ENCODE assay signal across 8 cellular contexts in genomic region chr1:221741971-221742554, GRCh38. TPM values are rescaled to one million over a fixed set of nuclear protein-coding genes. Genes with fewer than 3 reads are reported as not detected.
A peak's percentile ranks its signal among the peaks of the same experiment; 100 is the strongest.
DNase-seq lines count a peak whose midpoint lies in the region; ATAC-seq lines count a peak whose summit lies in the region.

DUSP10 (minus strand) TSS chr1:221742089; CDS start chr1:221739744, 2,345 bp downstream.

- CTCF ChIA-PET in activated CD4-positive, alpha-beta T cell treated with anti-CD3 and anti-CD28 coated beads, Interleukin-2, amount 10 ng/mL, durations not matched to agents 7 days and 5 days (lab: Charles Lee): interaction anchor here (0.6 to 2.6 kb wide), 11 partner anchors 12 to 251 kb away, joined by 3 to 12 read pairs (median 3); no protein-coding TSS in a partner anchor

- H3K9me3 Mint-ChIP-seq in activated CD4-positive, alpha-beta T cell treated with anti-CD3 and anti-CD28 coated beads, Interleukin-2, amount 10 ng/mL, durations not matched to agents 7 days and 5 days: peaks cover 10% of the 10 kb centered on the region

- no peaks in the 10 kb centered on the region for H3K27me3 Mint-ChIP-seq in activated CD4-positive, alpha-beta T cell treated with anti-CD3 and anti-CD28 coated beads, Interleukin-2, amount 10 ng/mL, durations not matched to agents 7 days and 5 days

- H3K4me1 Mint-ChIP-seq in activated CD4-positive, alpha-beta T cell treated with anti-CD3 and anti-CD28 coated beads, Interleukin-2, amount 10 ng/mL, durations not matched to agents 7 days and 5 days: peaks cover 27% of the 10 kb centered on the region

- ATAC-seq in GM19351 (IDR thresholded peaks at IDR 0.05; ENCODE audit: unreplicated experiment): peak; percentile 78
- ATAC-seq in HG03520 (IDR thresholded peaks at IDR 0.05; ENCODE audit: unreplicated experiment): peak; percentile 82

- peaks cover 29% of the 10 kb centered on the region for H3K36me3 Mint-ChIP-seq in activated CD4-positive, alpha-beta T cell treated with anti-CD3 and anti-CD28 coated beads, Interleukin-2, amount 10 ng/mL, durations not matched to agents 7 days and 5 days (ENCODE audit: low read depth)

- POLR2A ChIA-PET in activated CD4-positive, alpha-beta T cell treated with anti-CD3 and anti-CD28 coated beads, Interleukin-2, amount 10 ng/mL, durations not matched to agents 7 days and 5 days (lab: Charles Lee): interaction anchor here (0.7 to 1.5 kb wide), 6 partner anchors 16 to 110 kb away, joined by 3 to 8 read pairs (median 6); no protein-coding TSS in a partner anchor

- no peak within 1 kb of the TSS for H3K4me3 Mint-ChIP-seq in activated CD4-positive, alpha-beta T cell treated with anti-CD3 and anti-CD28 coated beads, Interleukin-2, amount 10 ng/mL, durations not matched to agents 7 days and 5 days

- no peak within 1 kb of the TSS for H3K27ac Mint-ChIP-seq in activated CD4-positive, alpha-beta T cell treated with anti-CD3 and anti-CD28 coated beads, Interleukin-2, amount 10 ng/mL, durations not matched to agents 7 days and 5 days

- DNase-seq in C1 segment of cervical spinal cord (lab: John Stamatoyannopoulos, UW): peak; percentile 72 to 98 (median 94)
- peak; percentile 100 for DNase-seq in NCI-H69 (lab: John Stamatoyannopoulos, UW)
- peak; percentile 99 for DNase-seq in activated CD4-positive, alpha-beta T cell treated with anti-CD3 and anti-CD28 coated beads, Interleukin-2, amount 10 ng/mL, durations not matched to agents 7 days and 5 days
- peak; percentile 13 for DNase-seq in cortex of kidney (lab: John Stamatoyannopoulos, UW)
- peak; percentile 100 for DNase-seq in left kidney (ENCODE audit: low read depth, low spot score)
- DNase-seq in stimulated activated CD4-positive, alpha-beta T cell treated with anti-CD3 and anti-CD28 coated beads, Interleukin-1b, Interleukin-23, amount 100 ng/mL, for 48 hours: peak; percentile 99

RNA-seq across cellular contexts. Expression of gene DUSP10, which starts in this region (rescaled TPM):
- 10 to 100 TPM; 11.3 to 12.3 TPM for total RNA-seq in activated CD4-positive, alpha-beta T cell treated with anti-CD3 and anti-CD28 coated beads, Interleukin-2, amount 10 ng/mL, durations not matched to agents 7 days and 5 days

Comparison
In these comparisons a context has a peak if more than half of its experiments do, and no peak if none do; other contexts are left out.
1. Peak in every context shown above with its lines: DNase-seq and ATAC-seq.
2. DNase-seq: peak in every context shown above with its lines; median percentile 100 in NCI-H69; 100 in left kidney; 99 in activated CD4-positive, alpha-beta T cell treated with anti-CD3 and anti-CD28 coated beads, Interleukin-2, amount 10 ng/mL, durations not matched to agents 7 days and 5 days; 99 in stimulated activated CD4-positive, alpha-beta T cell treated with anti-CD3 and anti-CD28 coated beads, Interleukin-1b, Interleukin-23, amount 100 ng/mL, for 48 hours; 94 in C1 segment of cervical spinal cord; 13 in cortex of kidney.